Comparison of ENCODE assay signal across 12 cellular contexts in genomic region chr4:72974694-72975487, GRCh38.
DNase-seq lines count a peak whose midpoint lies in the region; ATAC-seq and FAIRE-seq lines count a peak whose summit lies in the region.
"Had no signal": no experiment of that assay in that cellular context is flagged by ENCODE, and none has a peak within 500 bp of the region (broad histone marks: within the 10 kb centered on the region; RNA-seq: fewer than 3 reads in every experiment).

No MANE protein-coding gene starts in this region.

- DNase-seq in NCI-H226 (peak; percentile 65), astrocyte of the hippocampus (ENCODE audit: low read depth, low spot score) (peak; percentile 54), myocyte (ENCODE audit: low read depth) (peak; percentile 28), UCSD-AML1 (lab: John Stamatoyannopoulos, UW; ENCODE audit: unreplicated experiment) (no peak), NCI-H2029 (lab: John Stamatoyannopoulos, UW) (no peak)
- DNase-seq in stimulated activated naive CD4-positive, alpha-beta T cell treated with Interleukin-2 at 50 U/mL for 16 hours (lab: John Stamatoyannopoulos, UW): no peak
- DNase-seq: activated effector memory CD4-positive, alpha-beta T cell treated with Interleukin-2 at 50 U/mL for 16 hours; Caco-2; NCI-H2029 treated with DMSO at 0.1 percent for 48 hours had no signal

- peak; percentile 51 for FAIRE-seq in G401.6 (lab: Jason Lieb, UNC)
- FAIRE-seq: H1 had no signal

- ATAC-seq in GM18907 (IDR thresholded peaks at IDR 0.05; ENCODE audit: unreplicated experiment): no peak

Comparison
In these comparisons a context has a peak if more than half of its experiments do, and no peak if none do; other contexts are left out.
1. DNase-seq: peak in NCI-H226 (single experiment), astrocyte of the hippocampus (single experiment) and myocyte (single experiment); none in UCSD-AML1 (single experiment), NCI-H2029 (single experiment) and stimulated activated naive CD4-positive, alpha-beta T cell treated with Interleukin-2 at 50 U/mL for 16 hours (single experiment).